ENCODE assay signal across 11 cellular contexts in the genomic region with DNA sequence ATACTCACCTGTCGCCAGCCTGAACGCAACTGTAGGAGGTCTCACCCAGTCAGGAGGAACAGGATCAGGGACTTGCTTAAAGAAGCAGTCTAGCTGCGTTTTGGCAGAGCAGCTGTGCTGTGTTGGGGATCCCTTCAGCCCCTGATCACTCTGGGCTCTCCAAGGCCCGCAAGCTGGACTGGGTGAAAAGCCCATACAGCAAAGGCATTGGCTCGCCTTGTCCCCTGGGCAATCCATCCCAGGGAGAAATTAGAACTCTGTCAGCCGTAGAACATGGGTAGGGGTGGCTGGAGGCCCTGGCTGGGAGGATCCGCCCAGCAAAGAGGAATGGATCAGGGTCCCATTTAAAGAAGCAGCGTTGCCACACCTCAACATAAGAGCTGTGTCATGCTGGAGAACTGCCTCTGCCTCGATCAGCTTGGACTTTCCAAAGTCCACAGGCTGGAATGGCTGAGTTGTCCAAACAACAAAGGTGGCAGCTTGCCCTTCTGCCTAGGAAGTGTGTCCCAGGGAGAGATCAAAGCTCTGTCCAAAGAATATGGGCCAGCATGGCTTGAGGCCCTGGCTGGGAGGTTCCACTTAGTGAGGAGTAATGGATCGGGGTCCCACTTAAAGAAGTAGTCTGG. TPM values are rescaled to one million over a fixed set of nuclear protein-coding genes. Genes with fewer than 3 reads are reported as not detected.
"Had no signal": no experiment of that assay in that cellular context is flagged by ENCODE, and none has a peak within 500 bp of the region (broad histone marks: within the 10 kb centered on the region; RNA-seq: fewer than 3 reads in every experiment).

No MANE protein-coding gene starts in this region.

- H3K4me3 Mint-ChIP-seq: HFFc6 had no signal

- H2AFZ ChIP-seq: GM23248 had no signal

- H3K4me1 ChIP-seq: HAP-1 had no signal

- ATAC-seq: HCT116, K562 had no signal

- FAIRE-seq: K562 had no signal

- H3K36me3 ChIP-seq: HAP-1 had no signal

- DNase-seq: GM23248, GOT3, H7, HFFc6, IMR-90, KG1 had no signal

- H3K4me3 ChIP-seq: GM23248, HAP-1, K562 had no signal

- H3K9me3 ChIP-seq: HAP-1 had no signal

- H3K27ac ChIP-seq: GM23248, HL-60 had no signal

- H3K27ac Mint-ChIP-seq: HFFc6 had no signal

- H3K9ac ChIP-seq: GM23248 had no signal

RNA-seq across cellular contexts. Expression of gene OR5H2, which starts 9.1 kb away (rescaled TPM):
- total RNA-seq: GM23248, H7, HFFc6, HT1080, IMR-90, K562 had no signal
- polyA plus RNA-seq: GM23248, IMR-90, K562 had no signal

RNA-seq across cellular contexts. Expression of gene OR5H6, which starts 27.4 kb away (rescaled TPM):
- total RNA-seq: GM23248, H7, HFFc6, HT1080, IMR-90, K562 had no signal
- polyA plus RNA-seq: GM23248, IMR-90 had no signal
